In genomic region chr2:163420604-163421003, GRCh38 we compare ENCODE assay signal across 37 cellular contexts.
"Had no signal": no experiment of that assay in that cellular context is flagged by ENCODE, and none has a peak within 500 bp of the region (broad histone marks: within the 10 kb centered on the region; RNA-seq: fewer than 3 reads in every experiment).

No MANE protein-coding gene starts in this region.

- H3K27me3 Mint-ChIP-seq: activated B cell treated with CpG ODN at 0.5 μM for 24 hours; activated CD4-positive, alpha-beta memory T cell treated with anti-CD3 and anti-CD28 coated beads, Interleukin-2, amount 10 ng/mL, durations not matched to agents 7 days and 5 days; activated CD4-positive, alpha-beta T cell treated with anti-CD3 and anti-CD28 coated beads for 36 hours; activated CD4-positive, alpha-beta T cell treated with anti-CD3 and anti-CD28 coated beads, Interleukin-2, amount 10 ng/mL, durations not matched to agents 7 days and 5 days; activated CD8-positive, alpha-beta memory T cell treated with anti-CD3 and anti-CD28 coated beads, Interleukin-2, amount 10 ng/mL, durations not matched to agents 7 days and 5 days; activated naive CD4-positive, alpha-beta T cell treated with anti-CD3 and anti-CD28 coated beads, Interleukin-2, amount 10 ng/mL, durations not matched to agents 7 days and 5 days; activated naive CD4-positive, alpha-beta T cell treated with anti-CD3 and anti-CD28 coated beads, Interleukin-2, amount 50 U/mL, for 24 hours; activated naive CD8-positive, alpha-beta T cell; activated naive CD8-positive, alpha-beta T cell treated with anti-CD3 and anti-CD28 coated beads, Interleukin-2, amount 10 ng/mL, durations not matched to agents 7 days and 5 days; activated naive CD8-positive, alpha-beta T cell treated with anti-CD3 and anti-CD28 coated beads, Interleukin-2, amount 50 U/mL, for 24 hours; activated T-cell treated with anti-CD3 and anti-CD28 coated beads, Interleukin-2, amount 50 U/mL, for 24 hours; central memory CD8-positive, alpha-beta T cell had no signal

- H3K27me3 ChIP-seq: ascending aorta, cardiac muscle cell had no signal

- H3K9me3 ChIP-seq: ascending aorta had no signal

- H3K4me1 ChIP-seq: ascending aorta had no signal

- H3K27ac Mint-ChIP-seq: activated B cell treated with CpG ODN at 0.5 μM for 24 hours; activated CD4-positive, alpha-beta memory T cell treated with anti-CD3 and anti-CD28 coated beads, Interleukin-2, amount 10 ng/mL, durations not matched to agents 7 days and 5 days; activated CD4-positive, alpha-beta T cell treated with anti-CD3 and anti-CD28 coated beads for 36 hours; activated CD4-positive, alpha-beta T cell treated with anti-CD3 and anti-CD28 coated beads, Interleukin-2, amount 10 ng/mL, durations not matched to agents 7 days and 5 days; activated CD8-positive, alpha-beta memory T cell treated with anti-CD3 and anti-CD28 coated beads, Interleukin-2, amount 10 ng/mL, durations not matched to agents 7 days and 5 days; activated CD8-positive, alpha-beta T cell treated with anti-CD3 and anti-CD28 coated beads, Interleukin-2, amount 10 ng/mL, durations not matched to agents 7 days and 5 days; activated naive CD4-positive, alpha-beta T cell treated with anti-CD3 and anti-CD28 coated beads, Interleukin-2, amount 10 ng/mL, durations not matched to agents 7 days and 5 days; activated naive CD4-positive, alpha-beta T cell treated with anti-CD3 and anti-CD28 coated beads, Interleukin-2, amount 50 U/mL, for 24 hours; activated naive CD8-positive, alpha-beta T cell; activated naive CD8-positive, alpha-beta T cell treated with anti-CD3 and anti-CD28 coated beads, Interleukin-2, amount 10 ng/mL, durations not matched to agents 7 days and 5 days; activated naive CD8-positive, alpha-beta T cell treated with anti-CD3 and anti-CD28 coated beads, Interleukin-2, amount 50 U/mL, for 24 hours; activated T-cell treated with anti-CD3 and anti-CD28 coated beads, Interleukin-2, amount 50 U/mL, for 24 hours; activated T-helper 2 cell treated with anti-CD3 and anti-CD28 coated beads, Interferon-gamma antibody, Interleukin-2, Interleukin-4, amounts not matched to agents 10 μg/mL and 5 μg/mL and 100 μg/mL, durations not matched to agents 14 hours and 24 hours and 36 hours; brain; T-helper 1 cell treated with Interleukin-12 subunit alpha and Interleukin-12 subunit beta and Interleukin-4 antibody, amounts not matched to agents 30 μg/mL and 1 μg/mL, for 36 hours; T-helper 2 cell treated with Interferon-gamma antibody and Interleukin-4, amounts not matched to agents 5 μg/mL and 100 μg/mL, for 36 hours had no signal

- H3K4me3 ChIP-seq: ascending aorta, cardiac muscle cell had no signal

- H3K36me3 ChIP-seq: ascending aorta, cardiac muscle cell had no signal

- ATAC-seq: activated CD4-positive, alpha-beta T cell treated with anti-CD3 and anti-CD28 coated beads for 36 hours; activated CD8-positive, alpha-beta memory T cell treated with anti-CD3 and anti-CD28 coated beads, Interleukin-2, amount 10 ng/mL, durations not matched to agents 7 days and 5 days; activated CD8-positive, alpha-beta T cell treated with anti-CD3 and anti-CD28 coated beads, Interleukin-2, amount 10 ng/mL, durations not matched to agents 7 days and 5 days; activated naive CD8-positive, alpha-beta T cell treated with anti-CD3 and anti-CD28 coated beads, Interleukin-2, amount 50 U/mL, for 24 hours had no signal

- H3K27ac ChIP-seq: ascending aorta, cardiac muscle cell, VCaP had no signal

- DNase-seq: activated B cell treated with CpG ODN at 0.5 μM for 24 hours; activated CD4-positive, alpha-beta memory T cell treated with anti-CD3 and anti-CD28 coated beads, Interleukin-2, amount 10 ng/mL, durations not matched to agents 7 days and 5 days; activated CD4-positive, alpha-beta T cell treated with anti-CD3 and anti-CD28 coated beads for 1 hour; activated CD4-positive, alpha-beta T cell treated with anti-CD3 and anti-CD28 coated beads for 36 hours; activated CD4-positive, alpha-beta T cell treated with anti-CD3 and anti-CD28 coated beads for 48 hours; activated CD4-positive, alpha-beta T cell treated with anti-CD3 and anti-CD28 coated beads, Interleukin-2, amount 10 ng/mL, durations not matched to agents 7 days and 5 days; activated CD4-positive, alpha-beta T cell treated with anti-CD3 and anti-CD28 coated beads, Interleukin-2, amount 50 U/mL, for 48 hours; activated CD8-positive, alpha-beta memory T cell treated with anti-CD3 and anti-CD28 coated beads for 24 hours; activated CD8-positive, alpha-beta memory T cell treated with anti-CD3 and anti-CD28 coated beads, Interleukin-2, amount 10 ng/mL, durations not matched to agents 7 days and 5 days; activated CD8-positive, alpha-beta memory T cell treated with anti-CD3 and anti-CD28 coated beads, Interleukin-2, amount 50 U/mL, for 48 hours; activated CD8-positive, alpha-beta T cell treated with anti-CD3 and anti-CD28 coated beads, Interleukin-2, amount 10 ng/mL, durations not matched to agents 7 days and 5 days; activated effector memory CD4-positive, alpha-beta T cell treated with Interleukin-2 at 50 U/mL for 16 hours; activated gamma-delta T cell; activated naive CD4-positive, alpha-beta T cell treated with anti-CD3 and anti-CD28 coated beads, Interleukin-2, amount 10 ng/mL, durations not matched to agents 7 days and 5 days; activated naive CD4-positive, alpha-beta T cell treated with Interleukin-2 at 50 U/mL for 16 hours; activated naive CD8-positive, alpha-beta T cell treated with anti-CD3 and anti-CD28 coated beads, Interleukin-2, amount 10 ng/mL, durations not matched to agents 7 days and 5 days; activated naive CD8-positive, alpha-beta T cell treated with anti-CD3 and anti-CD28 coated beads, Interleukin-2, amount 50 U/mL, for 24 hours; activated T-cell treated with anti-CD3 and anti-CD28 coated beads, Interleukin-2, amount 50 U/mL, for 24 hours; activated T-cell treated with anti-CD3 and anti-CD28 coated beads, Interleukin-2, amount 50 U/mL, for 48 hours; amygdala; anterior cingulate cortex; caudate nucleus; T-helper 1 cell; T-helper 2 cell; T-helper 9 cell had no signal

- FAIRE-seq: bronchial epithelial cell, TTC549 had no signal

- H3K4me3 Mint-ChIP-seq: activated B cell treated with CpG ODN at 0.5 μM for 24 hours; activated CD4-positive, alpha-beta memory T cell treated with anti-CD3 and anti-CD28 coated beads, Interleukin-2, amount 10 ng/mL, durations not matched to agents 7 days and 5 days; activated CD4-positive, alpha-beta T cell treated with anti-CD3 and anti-CD28 coated beads for 36 hours; activated CD4-positive, alpha-beta T cell treated with anti-CD3 and anti-CD28 coated beads, Interleukin-2, amount 10 ng/mL, durations not matched to agents 7 days and 5 days; activated CD8-positive, alpha-beta memory T cell treated with anti-CD3 and anti-CD28 coated beads, Interleukin-2, amount 10 ng/mL, durations not matched to agents 7 days and 5 days; activated CD8-positive, alpha-beta T cell treated with anti-CD3 and anti-CD28 coated beads, Interleukin-2, amount 10 ng/mL, durations not matched to agents 7 days and 5 days; activated naive CD4-positive, alpha-beta T cell treated with anti-CD3 and anti-CD28 coated beads, Interleukin-2, amount 10 ng/mL, durations not matched to agents 7 days and 5 days; activated naive CD4-positive, alpha-beta T cell treated with anti-CD3 and anti-CD28 coated beads, Interleukin-2, amount 50 U/mL, for 24 hours; activated naive CD8-positive, alpha-beta T cell; activated naive CD8-positive, alpha-beta T cell treated with anti-CD3 and anti-CD28 coated beads, Interleukin-2, amount 10 ng/mL, durations not matched to agents 7 days and 5 days; activated naive CD8-positive, alpha-beta T cell treated with anti-CD3 and anti-CD28 coated beads, Interleukin-2, amount 50 U/mL, for 24 hours; activated T-cell treated with anti-CD3 and anti-CD28 coated beads, Interleukin-2, amount 50 U/mL, for 24 hours; brain; central memory CD8-positive, alpha-beta T cell; T-helper 1 cell treated with Interleukin-12 subunit alpha and Interleukin-12 subunit beta and Interleukin-4 antibody, amounts not matched to agents 30 μg/mL and 1 μg/mL, for 36 hours; T-helper 2 cell treated with Interferon-gamma antibody and Interleukin-4, amounts not matched to agents 5 μg/mL and 100 μg/mL, for 36 hours had no signal

- H3K4me1 Mint-ChIP-seq: activated CD4-positive, alpha-beta memory T cell treated with anti-CD3 and anti-CD28 coated beads, Interleukin-2, amount 10 ng/mL, durations not matched to agents 7 days and 5 days; activated CD4-positive, alpha-beta T cell treated with anti-CD3 and anti-CD28 coated beads for 36 hours; activated CD4-positive, alpha-beta T cell treated with anti-CD3 and anti-CD28 coated beads, Interleukin-2, amount 10 ng/mL, durations not matched to agents 7 days and 5 days; activated CD8-positive, alpha-beta memory T cell treated with anti-CD3 and anti-CD28 coated beads, Interleukin-2, amount 10 ng/mL, durations not matched to agents 7 days and 5 days; activated naive CD4-positive, alpha-beta T cell treated with anti-CD3 and anti-CD28 coated beads, Interleukin-2, amount 10 ng/mL, durations not matched to agents 7 days and 5 days; activated naive CD4-positive, alpha-beta T cell treated with anti-CD3 and anti-CD28 coated beads, Interleukin-2, amount 50 U/mL, for 24 hours; activated naive CD8-positive, alpha-beta T cell treated with anti-CD3 and anti-CD28 coated beads, Interleukin-2, amount 10 ng/mL, durations not matched to agents 7 days and 5 days; brain; central memory CD8-positive, alpha-beta T cell had no signal

- H3K9me3 Mint-ChIP-seq: activated CD4-positive, alpha-beta memory T cell treated with anti-CD3 and anti-CD28 coated beads, Interleukin-2, amount 10 ng/mL, durations not matched to agents 7 days and 5 days; activated CD4-positive, alpha-beta T cell treated with anti-CD3 and anti-CD28 coated beads, Interleukin-2, amount 10 ng/mL, durations not matched to agents 7 days and 5 days; activated T-helper 2 cell treated with anti-CD3 and anti-CD28 coated beads, Interferon-gamma antibody, Interleukin-2, Interleukin-4, amounts not matched to agents 10 μg/mL and 5 μg/mL and 100 μg/mL, durations not matched to agents 14 hours and 24 hours and 36 hours; brain; T-helper 1 cell treated with Interleukin-12 subunit alpha and Interleukin-12 subunit beta and Interleukin-4 antibody, amounts not matched to agents 30 μg/mL and 1 μg/mL, for 36 hours; T-helper 2 cell treated with Interferon-gamma antibody and Interleukin-4, amounts not matched to agents 5 μg/mL and 100 μg/mL, for 36 hours had no signal
